In genomic region chr1:229581485-229581884, GRCh38 we compare ENCODE assay signal across 25 cellular contexts.
"Had no signal": no experiment of that assay in that cellular context is flagged by ENCODE, and none has a peak within 500 bp of the region (broad histone marks: within the 10 kb centered on the region; RNA-seq: fewer than 3 reads in every experiment).

No MANE protein-coding gene starts in this region.

- H3K4me1 ChIP-seq: SJCRH30 had no signal

- H3K36me3 ChIP-seq: breast epithelium, SJCRH30 had no signal

- H3K27me3 ChIP-seq: body of pancreas, breast epithelium, SJCRH30 had no signal

- DNase-seq: activated CD4-positive, alpha-beta T cell treated with anti-CD3 and anti-CD28 coated beads for 36 hours; activated CD4-positive, alpha-beta T cell treated with anti-CD3 and anti-CD28 coated beads, Interleukin-2, amount 10 ng/mL, durations not matched to agents 7 days and 5 days; activated CD4-positive, alpha-beta T cell treated with anti-CD3 and anti-CD28 coated beads, Interleukin-2, amount 50 U/mL, for 48 hours; activated CD8-positive, alpha-beta T cell treated with anti-CD3 and anti-CD28 coated beads, Interleukin-2, amount 10 ng/mL, durations not matched to agents 7 days and 5 days; activated gamma-delta T cell; activated naive CD4-positive, alpha-beta T cell treated with Interleukin-2 at 50 U/mL for 16 hours; activated naive CD8-positive, alpha-beta T cell treated with anti-CD3 and anti-CD28 coated beads, Interleukin-2, amount 10 ng/mL, durations not matched to agents 7 days and 5 days; activated T-cell treated with anti-CD3 and anti-CD28 coated beads, Interleukin-2, amount 50 U/mL, for 24 hours; NCI-H1105; NCI-H1436; NCI-H1694; NCI-H1930; NCI-H2081 treated with DMSO at 0.1 percent for 48 hours; NCI-H226; NCI-H446 treated with DMSO at 0.1 percent for 48 hours; NCI-H524; SJCRH30; T1000 had no signal

- H3K4me3 ChIP-seq: body of pancreas, breast epithelium, SJCRH30, SK-N-MC had no signal

- FAIRE-seq: astrocyte had no signal

- H3K9me3 ChIP-seq: body of pancreas, breast epithelium, SJCRH30 had no signal

- H3K27ac ChIP-seq: SJCRH30, SK-N-MC had no signal

- ATAC-seq: activated CD4-positive, alpha-beta T cell treated with anti-CD3 and anti-CD28 coated beads for 36 hours; activated CD4-positive, CD25-positive, alpha-beta regulatory T cell treated with anti-CD3 and anti-CD28 coated beads, Interleukin-2, amount 50 U/mL, for 24 hours; activated CD8-positive, alpha-beta T cell treated with anti-CD3 and anti-CD28 coated beads, Interleukin-2, amount 10 ng/mL, durations not matched to agents 7 days and 5 days; Panc1; WTC11 had no signal
